Comparison of ENCODE assay signal across 8 cellular contexts in genomic region chr5:168268949-168269943, GRCh38. TPM values are rescaled to one million over a fixed set of nuclear protein-coding genes. Genes with fewer than 3 reads are reported as not detected.
DNase-seq lines count a peak whose midpoint lies in the region; ATAC-seq and TF ChIP-seq lines count a peak whose summit lies in the region.

No MANE protein-coding gene starts in this region.

- no peaks in the 10 kb centered on the region for H3K36me3 Mint-ChIP-seq in endodermal cell (ENCODE audit: low read depth)

- no peaks in the 10 kb centered on the region for H3K9me3 Mint-ChIP-seq in endodermal cell

- H3K27me3 ChIP-seq in HL-60 (ENCODE audit: insufficient read depth, poor library complexity, severe bottlenecking) (no peaks in the 10 kb centered on the region), endodermal cell (ENCODE audit: control insufficient read depth, insufficient read depth, low read length, poor library complexity, severe bottlenecking) (peaks cover 42% of the 10 kb centered on the region)

- no peak overlapping the region for H3K9ac ChIP-seq in endodermal cell (ENCODE audit: extremely low read depth, low read length, poor library complexity, severe bottlenecking)

- no peaks in the 10 kb centered on the region for H3K9me3 ChIP-seq in endodermal cell (ENCODE audit: control insufficient read depth, low read length)

- H3K27ac Mint-ChIP-seq in endodermal cell = peak overlapping the region; percentile 78

- DNase-seq in CMK (ENCODE audit: low read depth) (peak; percentile 33), HL-60 (ENCODE audit: low read depth in 1 of 2, low spot score in 1 of 2) (peak; percentile 23 to 79), NCI-H82 (lab: John Stamatoyannopoulos, UW) (peak; percentile 96), endodermal cell (peak; percentile 99), mesenteric fat pad (ENCODE audit: low spot score) (peak; percentile 93)
- peak; percentile 88 for DNase-seq in activated CD8-positive, alpha-beta memory T cell treated with anti-CD3 and anti-CD28 coated beads for 24 hours
- peak; percentile 39 for DNase-seq in stimulated activated CD8-positive, alpha-beta memory T cell treated with anti-CD3 and anti-CD28 coated beads, Interleukin-12 subunit alpha, Interleukin-12 subunit beta, amount 100 ng/mL, for 4 hours (ENCODE audit: low read depth)

- WGBS in endodermal cell (ENCODE audit: insufficient coverage in 1 of 2, insufficient read length in 1 of 2), 2 experiments = 15 to 25% methylated on average over 15 to 30 of the region's 30 CpGs

- peak; percentile 72 for ATAC-seq in GM19468 (IDR thresholded peaks at IDR 0.05; ENCODE audit: extremely low read depth, unreplicated experiment)

- H3K4me1 Mint-ChIP-seq in endodermal cell = peaks cover 22% of the 10 kb centered on the region

- H3K36me3 ChIP-seq in endodermal cell (ENCODE audit: control insufficient read depth, insufficient read depth, low read length) = no peaks in the 10 kb centered on the region

- peak overlapping the region; percentile 61 for H3K4me3 Mint-ChIP-seq in endodermal cell

- H3K4me3 ChIP-seq in HL-60 (replicated peaks; ENCODE audit: insufficient read depth, low read length) (0 out of 2 replicates have a peak overlapping the region, but pooled peaks have one; percentile 3), endodermal cell (ENCODE audit: low read length) (peak overlapping the region; percentile 65)

- H3K27me3 Mint-ChIP-seq in endodermal cell (ENCODE audit: insufficient read depth) = peaks cover 55% of the 10 kb centered on the region

- no peak overlapping the region for H3K27ac ChIP-seq in HL-60 (replicated peaks)
- H3K27ac ChIP-seq in endodermal cell (ENCODE audit: low read depth, low read length) = no peak overlapping the region

- no peaks in the 10 kb centered on the region for H3K4me1 ChIP-seq in endodermal cell (ENCODE audit: control insufficient read depth, insufficient read depth, low read length)

- TF ChIP-seq CTCF in HL-60 (IDR thresholded peaks at IDR 0.05; ENCODE audit: insufficient read depth, low read length) (peak; percentile 71), endodermal cell (conservative IDR thresholded peaks at IDR 0.05) (peak; percentile 96)

RNA-seq across cellular contexts. Expression of gene WWC1, which starts 22.2 kb away (rescaled TPM):
- total RNA-seq in endodermal cell (10 to 100 TPM; 18.4 to 20.3 TPM), mesenteric fat pad (4.2 TPM)
- 27.5 TPM for polyA plus RNA-seq in endodermal cell (2013, experiment 1 of 2)
- polyA plus RNA-seq in endodermal cell (2013, experiment 2 of 2) = 22.0 TPM

Comparison
In these comparisons a context has a peak if more than half of its experiments do, and no peak if none do; other contexts are left out.
1. DNase-seq: peak in every context shown above with its lines; median percentile 99 in endodermal cell; 96 in NCI-H82; 93 in mesenteric fat pad; 88 in activated CD8-positive, alpha-beta memory T cell treated with anti-CD3 and anti-CD28 coated beads for 24 hours; 51 in HL-60; 39 in stimulated activated CD8-positive, alpha-beta memory T cell treated with anti-CD3 and anti-CD28 coated beads, Interleukin-12 subunit alpha, Interleukin-12 subunit beta, amount 100 ng/mL, for 4 hours; 33 in CMK.